22 cellular contexts compared by ENCODE assay signal in the genomic region with DNA sequence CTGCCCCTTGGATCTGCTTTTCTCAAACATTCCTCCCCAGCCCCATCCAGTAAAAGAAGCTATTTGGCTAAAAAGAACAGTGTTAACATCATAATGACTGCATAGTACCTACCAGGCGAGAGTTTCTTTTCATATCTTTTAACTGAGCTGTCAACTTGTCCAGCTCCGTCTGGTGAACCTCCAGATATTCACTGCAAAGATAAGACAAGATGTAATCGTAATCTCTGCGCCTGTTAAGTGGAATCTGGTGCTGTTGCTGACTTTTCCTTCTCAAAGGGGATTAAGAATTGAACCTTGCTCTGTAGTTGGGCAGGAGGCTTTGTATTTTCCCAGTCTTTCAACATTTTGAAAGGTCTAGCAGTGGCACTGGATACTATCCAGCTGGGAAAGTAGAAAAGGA.
DNase-seq lines count a peak whose midpoint lies in the region; ATAC-seq, FAIRE-seq and TF ChIP-seq lines count a peak whose summit lies in the region.
"Had no signal": no experiment of that assay in that cellular context is flagged by ENCODE, and none has a peak within 500 bp of the region (broad histone marks: within the 10 kb centered on the region; RNA-seq: fewer than 3 reads in every experiment).

No MANE protein-coding gene starts in this region.

- no peaks in the 10 kb centered on the region for H3K36me3 ChIP-seq in ectodermal cell (ENCODE audit: control insufficient read depth, insufficient read depth, low read length)
- H3K36me3 ChIP-seq in neural progenitor cell, result no peaks in the 10 kb centered on the region
- no peaks in the 10 kb centered on the region for H3K36me3 ChIP-seq in pancreas
- H3K36me3 ChIP-seq: BE2C had no signal

- TF ChIP-seq CTCF in neural progenitor cell (IDR thresholded peaks at IDR 0.05), result no peak
- no peak for TF ChIP-seq CTCF in pancreas (IDR thresholded peaks at IDR 0.05)

- H3K9ac ChIP-seq in neural progenitor cell, result no peak overlapping the region
- H3K9ac ChIP-seq: GM23248 had no signal

- H3K27me3 ChIP-seq in ectodermal cell (ENCODE audit: control insufficient read depth, insufficient read depth, low read length, poor library complexity, severe bottlenecking), result no peaks in the 10 kb centered on the region
- no peaks in the 10 kb centered on the region for H3K27me3 ChIP-seq in neural progenitor cell
- H3K27me3 ChIP-seq in pancreas, result peaks cover 0 to 3% (median 0%) of the 10 kb centered on the region in 4 donors
- H3K27me3 ChIP-seq: BE2C, gastrocnemius medialis, sigmoid colon had no signal

- H3K9me3 ChIP-seq in ectodermal cell (ENCODE audit: control insufficient read depth, low read length) (no peaks in the 10 kb centered on the region), neural progenitor cell (ENCODE audit: low read depth) (no peaks in the 10 kb centered on the region), pancreas (no peaks in the 10 kb centered on the region)
- H3K9me3 ChIP-seq: BE2C, gastrocnemius medialis, sigmoid colon had no signal

- H4K20me1 ChIP-seq in neural progenitor cell (ENCODE audit: low read depth), result peaks cover 4% of the 10 kb centered on the region

- peaks cover 65% of the 10 kb centered on the region for H3K4me1 Mint-ChIP-seq in activated naive CD4-positive, alpha-beta T cell treated with anti-CD3 and anti-CD28 coated beads for 36 hours (ENCODE audit: low read depth)
- H3K4me1 Mint-ChIP-seq in IgD-negative memory B cell (peaks cover 13 to 25% (median 22%) of the 10 kb centered on the region in 3 donors), neural progenitor cell (peaks cover 20% of the 10 kb centered on the region)

- CTCF ChIA-PET in activated naive CD4-positive, alpha-beta T cell treated with anti-CD3 and anti-CD28 coated beads for 36 hours (lab: Charles Lee), result interaction anchor here (0.6 to 2.9 kb wide), 4 partner anchors 9 to 118 kb away, joined by 3 to 13 read pairs (median 4); no protein-coding TSS in a partner anchor

- no peak overlapping the region for H3K4me3 Mint-ChIP-seq in activated naive CD4-positive, alpha-beta T cell treated with anti-CD3 and anti-CD28 coated beads for 36 hours
- H3K4me3 Mint-ChIP-seq in IgD-negative memory B cell (no peak overlapping the region), neural progenitor cell (no peak overlapping the region)
- H3K4me3 Mint-ChIP-seq: activated naive CD4-positive, alpha-beta T cell treated with anti-CD3 and anti-CD28 coated beads, Interleukin-2, amount 10 ng/mL, durations not matched to agents 7 days and 5 days; naive B cell had no signal

- no peaks in the 10 kb centered on the region for H3K79me2 ChIP-seq in neural progenitor cell (ENCODE audit: low read depth)

- peaks cover 72% of the 10 kb centered on the region for H3K36me3 Mint-ChIP-seq in activated naive CD4-positive, alpha-beta T cell treated with anti-CD3 and anti-CD28 coated beads for 36 hours (ENCODE audit: low read depth)
- H3K36me3 Mint-ChIP-seq in activated naive CD4-positive, alpha-beta T cell treated with anti-CD3 and anti-CD28 coated beads, Interleukin-2, amount 50 U/mL, for 72 hours, result peaks cover 32 to 80% of the 10 kb centered on the region in 2 donors
- H3K36me3 Mint-ChIP-seq in IgD-negative memory B cell (peaks cover 2% of the 10 kb centered on the region), neural progenitor cell (no peaks in the 10 kb centered on the region)

- peak overlapping the region; percentile 55 for H3K4me2 ChIP-seq in neural progenitor cell
- H3K4me2 ChIP-seq: A549 had no signal

- H3F3A ChIP-seq in neural progenitor cell (ENCODE audit: low read depth), result peaks cover 39% of the 10 kb centered on the region

- no peak for ATAC-seq in activated naive CD4-positive, alpha-beta T cell treated with anti-CD3 and anti-CD28 coated beads, Interleukin-2, amount 50 U/mL, for 72 hours
- ATAC-seq in pancreas, result no peak
- ATAC-seq: A549, esophagus mucosa, gastrocnemius medialis had no signal

- H3K9me3 Mint-ChIP-seq in activated naive CD4-positive, alpha-beta T cell treated with anti-CD3 and anti-CD28 coated beads for 36 hours, result peaks cover 16% of the 10 kb centered on the region
- H3K9me3 Mint-ChIP-seq in activated naive CD4-positive, alpha-beta T cell treated with anti-CD3 and anti-CD28 coated beads, Interleukin-2, amount 50 U/mL, for 72 hours, result peaks cover 2 to 7% of the 10 kb centered on the region in 2 donors
- peaks cover 0 to under 1% (median 0%) of the 10 kb centered on the region in 3 donors for H3K9me3 Mint-ChIP-seq in IgD-negative memory B cell
- H3K9me3 Mint-ChIP-seq in neural progenitor cell, result peaks cover 7% of the 10 kb centered on the region

- H3K4me1 ChIP-seq in ectodermal cell (ENCODE audit: control insufficient read depth, insufficient read depth, low read length), result peaks cover 8% of the 10 kb centered on the region
- peaks cover 38% of the 10 kb centered on the region for H3K4me1 ChIP-seq in neural progenitor cell
- no peaks in the 10 kb centered on the region for H3K4me1 ChIP-seq in pancreas
- H3K4me1 ChIP-seq: A549, gastrocnemius medialis, sigmoid colon had no signal

- no peak overlapping the region for H3K4me3 ChIP-seq in ectodermal cell (ENCODE audit: insufficient read depth, low read depth, low read length)
- H3K4me3 ChIP-seq in neural progenitor cell, result no peak overlapping the region
- H3K4me3 ChIP-seq in pancreas, result no peak overlapping the region
- H3K4me3 ChIP-seq: A549, gastrocnemius medialis, GM23248, sigmoid colon had no signal

- intact Hi-C loops in activated naive CD4-positive, alpha-beta T cell treated with anti-CD3 and anti-CD28 coated beads for 36 hours (cut with micrococcal nuclease), result no loop called here
- intact Hi-C loops in pancreas (cut with DNase I), result no loop called here

- 51 to 54% methylated on average over 4 of the region's 4 CpGs for WGBS in ectodermal cell, 2 experiments
- 50 to 55% methylated on average over 4 of the region's 4 CpGs for WGBS in pancreas, 2 donors

- FAIRE-seq in pancreas (lab: Jason Lieb, UNC), result no peak
- FAIRE-seq: A549, urothelium cell line had no signal

- H3K27ac ChIP-seq in ectodermal cell (ENCODE audit: insufficient read depth, low read depth, low read length, poor library complexity, severe bottlenecking) (peak overlapping the region; percentile 62), neural progenitor cell (no peak overlapping the region), pancreas (no peak overlapping the region)
- H3K27ac ChIP-seq: A549, gastrocnemius medialis, GM23248, sigmoid colon had no signal

- H3K27me3 Mint-ChIP-seq in activated naive CD4-positive, alpha-beta T cell treated with anti-CD3 and anti-CD28 coated beads for 36 hours (ENCODE audit: low read depth), result no peaks in the 10 kb centered on the region
- H3K27me3 Mint-ChIP-seq in IgD-negative memory B cell (no peaks in the 10 kb centered on the region), neural progenitor cell (ENCODE audit: insufficient read depth, low read depth) (no peaks in the 10 kb centered on the region)
- H3K27me3 Mint-ChIP-seq: activated naive CD4-positive, alpha-beta T cell treated with anti-CD3 and anti-CD28 coated beads, Interleukin-2, amount 10 ng/mL, durations not matched to agents 7 days and 5 days; naive B cell had no signal

- H3K27ac Mint-ChIP-seq in activated naive CD4-positive, alpha-beta T cell treated with anti-CD3 and anti-CD28 coated beads for 36 hours, result peak overlapping the region; percentile 17
- peak overlapping the region in 1 of 2 donors; percentile 7 for H3K27ac Mint-ChIP-seq in activated naive CD4-positive, alpha-beta T cell treated with anti-CD3 and anti-CD28 coated beads, Interleukin-2, amount 50 U/mL, for 72 hours
- peak overlapping the region in 2 of 3 donors; percentile 25 to 84 for H3K27ac Mint-ChIP-seq in IgD-negative memory B cell
- H3K27ac Mint-ChIP-seq in neural progenitor cell, result peak overlapping the region; percentile 18

- H2AFZ ChIP-seq in neural progenitor cell (replicated peaks), result no peak overlapping the region
- H2AFZ ChIP-seq: GM23248 had no signal

- no peak for DNase-seq in activated naive CD4-positive, alpha-beta T cell treated with anti-CD3 and anti-CD28 coated beads for 36 hours
- DNase-seq in activated naive CD4-positive, alpha-beta T cell treated with anti-CD3 and anti-CD28 coated beads, Interleukin-2, amount 50 U/mL, for 72 hours (ENCODE audit: low spot score in 2 of 2), result no peak
- DNase-seq in neural progenitor cell (ENCODE audit: low spot score) (peak; percentile 75), NCI-H187 (lab: John Stamatoyannopoulos, UW) (no peak), NCI-H2171 treated with DMSO at 0.1 percent for 48 hours (lab: John Stamatoyannopoulos, UW) (no peak), pancreas (no peak)
- DNase-seq: activated naive CD4-positive, alpha-beta T cell treated with anti-CD3 and anti-CD28 coated beads, Interleukin-2, amount 10 ng/mL, durations not matched to agents 7 days and 5 days; BE2C; effector memory CD4-positive, alpha-beta T cell; gastrocnemius medialis; GM23248; Kasumi-1; naive B cell; NCI-H1694 treated with DMSO at 0.1 percent for 48 hours; NCI-H226; sigmoid colon; stimulated activated CD8-positive, alpha-beta memory T cell treated with anti-CD3 and anti-CD28 coated beads, Interleukin-4, amount 100 ng/mL, for 48 hours had no signal
